Comparison of ENCODE assay signal across 1 cellular context in the genomic region with DNA sequence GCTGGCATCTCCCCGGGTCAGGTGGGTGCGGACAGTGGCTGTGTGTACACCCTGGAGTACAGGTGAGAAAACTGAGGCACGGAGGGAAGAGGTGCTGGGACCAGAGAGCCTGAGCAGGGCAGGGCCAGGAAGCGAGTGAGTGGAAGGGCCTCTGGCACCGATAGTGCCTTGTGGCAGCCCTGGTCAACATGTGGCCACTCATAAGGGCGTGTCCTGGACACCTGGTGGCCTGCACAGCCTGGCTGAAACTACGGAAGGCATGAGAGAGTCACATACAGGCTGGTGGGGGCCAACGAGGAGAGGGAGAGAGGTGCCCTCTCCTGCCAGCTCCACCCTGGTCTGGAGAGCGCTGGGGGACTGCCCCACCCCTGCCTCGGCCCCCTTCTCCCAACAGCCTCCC.
TF ChIP-seq lines count a peak whose summit lies in the region.

No MANE protein-coding gene starts in this region.

TF ChIP-seq in WTC11, 78 proteins besides CTCF, POLR2A, EP300 and RAD21 (continued from another document):
- TF ChIP-seq, protein P1, sequence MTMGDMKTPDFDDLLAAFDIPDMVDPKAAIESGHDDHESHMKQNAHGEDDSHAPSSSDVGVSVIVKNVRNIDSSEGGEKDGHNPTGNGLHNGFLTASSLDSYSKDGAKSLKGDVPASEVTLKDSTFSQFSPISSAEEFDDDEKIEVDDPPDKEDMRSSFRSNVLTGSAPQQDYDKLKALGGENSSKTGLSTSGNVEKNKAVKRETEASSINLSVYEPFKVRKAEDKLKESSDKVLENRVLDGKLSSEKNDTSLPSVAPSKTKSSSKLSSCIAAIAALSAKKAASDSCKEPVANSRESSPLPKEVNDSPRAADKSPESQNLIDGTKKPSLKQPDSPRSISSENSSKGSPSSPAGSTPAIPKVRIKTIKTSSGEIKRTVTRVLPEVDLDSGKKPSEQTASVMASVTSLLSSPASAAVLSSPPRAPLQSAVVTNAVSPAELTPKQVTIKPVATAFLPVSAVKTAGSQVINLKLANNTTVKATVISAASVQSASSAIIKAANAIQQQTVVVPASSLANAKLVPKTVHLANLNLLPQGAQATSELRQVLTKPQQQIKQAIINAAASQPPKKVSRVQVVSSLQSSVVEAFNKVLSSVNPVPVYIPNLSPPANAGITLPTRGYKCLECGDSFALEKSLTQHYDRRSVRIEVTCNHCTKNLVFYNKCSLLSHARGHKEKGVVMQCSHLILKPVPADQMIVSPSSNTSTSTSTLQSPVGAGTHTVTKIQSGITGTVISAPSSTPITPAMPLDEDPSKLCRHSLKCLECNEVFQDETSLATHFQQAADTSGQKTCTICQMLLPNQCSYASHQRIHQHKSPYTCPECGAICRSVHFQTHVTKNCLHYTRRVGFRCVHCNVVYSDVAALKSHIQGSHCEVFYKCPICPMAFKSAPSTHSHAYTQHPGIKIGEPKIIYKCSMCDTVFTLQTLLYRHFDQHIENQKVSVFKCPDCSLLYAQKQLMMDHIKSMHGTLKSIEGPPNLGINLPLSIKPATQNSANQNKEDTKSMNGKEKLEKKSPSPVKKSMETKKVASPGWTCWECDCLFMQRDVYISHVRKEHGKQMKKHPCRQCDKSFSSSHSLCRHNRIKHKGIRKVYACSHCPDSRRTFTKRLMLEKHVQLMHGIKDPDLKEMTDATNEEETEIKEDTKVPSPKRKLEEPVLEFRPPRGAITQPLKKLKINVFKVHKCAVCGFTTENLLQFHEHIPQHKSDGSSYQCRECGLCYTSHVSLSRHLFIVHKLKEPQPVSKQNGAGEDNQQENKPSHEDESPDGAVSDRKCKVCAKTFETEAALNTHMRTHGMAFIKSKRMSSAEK (CRISPR knock-in tag; IDR thresholded peaks at IDR 0.05; ENCODE audit: borderline replicate concordance) = no peak
- TF ChIP-seq ZNF671 (CRISPR knock-in tag; IDR thresholded peaks at IDR 0.05) (no peak), NR3C1 (CRISPR knock-in tag; conservative IDR thresholded peaks at IDR 0.05; ENCODE audit: low read depth) (no peak), ZNF121 (CRISPR knock-in tag; IDR thresholded peaks at IDR 0.05) (no peak), TCF7 (CRISPR knock-in tag; IDR thresholded peaks at IDR 0.05; ENCODE audit: low read depth) (no peak), ZNF232 (CRISPR knock-in tag; IDR thresholded peaks at IDR 0.05) (no peak)
- TF ChIP-seq, protein P2, sequence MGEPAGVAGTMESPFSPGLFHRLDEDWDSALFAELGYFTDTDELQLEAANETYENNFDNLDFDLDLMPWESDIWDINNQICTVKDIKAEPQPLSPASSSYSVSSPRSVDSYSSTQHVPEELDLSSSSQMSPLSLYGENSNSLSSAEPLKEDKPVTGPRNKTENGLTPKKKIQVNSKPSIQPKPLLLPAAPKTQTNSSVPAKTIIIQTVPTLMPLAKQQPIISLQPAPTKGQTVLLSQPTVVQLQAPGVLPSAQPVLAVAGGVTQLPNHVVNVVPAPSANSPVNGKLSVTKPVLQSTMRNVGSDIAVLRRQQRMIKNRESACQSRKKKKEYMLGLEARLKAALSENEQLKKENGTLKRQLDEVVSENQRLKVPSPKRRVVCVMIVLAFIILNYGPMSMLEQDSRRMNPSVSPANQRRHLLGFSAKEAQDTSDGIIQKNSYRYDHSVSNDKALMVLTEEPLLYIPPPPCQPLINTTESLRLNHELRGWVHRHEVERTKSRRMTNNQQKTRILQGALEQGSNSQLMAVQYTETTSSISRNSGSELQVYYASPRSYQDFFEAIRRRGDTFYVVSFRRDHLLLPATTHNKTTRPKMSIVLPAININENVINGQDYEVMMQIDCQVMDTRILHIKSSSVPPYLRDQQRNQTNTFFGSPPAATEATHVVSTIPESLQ (CRISPR knock-in tag; IDR thresholded peaks at IDR 0.05) = no peak
- TF ChIP-seq, protein P3, sequence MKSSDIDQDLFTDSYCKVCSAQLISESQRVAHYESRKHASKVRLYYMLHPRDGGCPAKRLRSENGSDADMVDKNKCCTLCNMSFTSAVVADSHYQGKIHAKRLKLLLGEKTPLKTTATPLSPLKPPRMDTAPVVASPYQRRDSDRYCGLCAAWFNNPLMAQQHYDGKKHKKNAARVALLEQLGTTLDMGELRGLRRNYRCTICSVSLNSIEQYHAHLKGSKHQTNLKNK (CRISPR knock-in tag; IDR thresholded peaks at IDR 0.05) = no peak
- TF ChIP-seq, protein P4, sequence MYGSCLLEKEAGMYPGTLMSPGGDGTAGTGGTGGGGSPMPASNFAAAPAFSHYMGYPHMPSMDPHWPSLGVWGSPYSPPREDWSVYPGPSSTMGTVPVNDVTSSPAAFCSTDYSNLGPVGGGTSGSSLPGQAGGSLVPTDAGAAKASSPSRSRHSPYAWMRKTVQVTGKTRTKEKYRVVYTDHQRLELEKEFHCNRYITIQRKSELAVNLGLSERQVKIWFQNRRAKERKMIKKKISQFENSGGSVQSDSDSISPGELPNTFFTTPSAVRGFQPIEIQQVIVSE (CRISPR knock-in tag; IDR thresholded peaks at IDR 0.05; ENCODE audit: borderline replicate concordance) = no peak
- TF ChIP-seq, protein P5, sequence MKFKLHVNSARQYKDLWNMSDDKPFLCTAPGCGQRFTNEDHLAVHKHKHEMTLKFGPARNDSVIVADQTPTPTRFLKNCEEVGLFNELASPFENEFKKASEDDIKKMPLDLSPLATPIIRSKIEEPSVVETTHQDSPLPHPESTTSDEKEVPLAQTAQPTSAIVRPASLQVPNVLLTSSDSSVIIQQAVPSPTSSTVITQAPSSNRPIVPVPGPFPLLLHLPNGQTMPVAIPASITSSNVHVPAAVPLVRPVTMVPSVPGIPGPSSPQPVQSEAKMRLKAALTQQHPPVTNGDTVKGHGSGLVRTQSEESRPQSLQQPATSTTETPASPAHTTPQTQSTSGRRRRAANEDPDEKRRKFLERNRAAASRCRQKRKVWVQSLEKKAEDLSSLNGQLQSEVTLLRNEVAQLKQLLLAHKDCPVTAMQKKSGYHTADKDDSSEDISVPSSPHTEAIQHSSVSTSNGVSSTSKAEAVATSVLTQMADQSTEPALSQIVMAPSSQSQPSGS (CRISPR knock-in tag; IDR thresholded peaks at IDR 0.05; ENCODE audit: borderline replicate concordance, low read depth) = no peak
TF ChIP-seq in WTC11: peak in this region for 0.
